In the genomic region with DNA sequence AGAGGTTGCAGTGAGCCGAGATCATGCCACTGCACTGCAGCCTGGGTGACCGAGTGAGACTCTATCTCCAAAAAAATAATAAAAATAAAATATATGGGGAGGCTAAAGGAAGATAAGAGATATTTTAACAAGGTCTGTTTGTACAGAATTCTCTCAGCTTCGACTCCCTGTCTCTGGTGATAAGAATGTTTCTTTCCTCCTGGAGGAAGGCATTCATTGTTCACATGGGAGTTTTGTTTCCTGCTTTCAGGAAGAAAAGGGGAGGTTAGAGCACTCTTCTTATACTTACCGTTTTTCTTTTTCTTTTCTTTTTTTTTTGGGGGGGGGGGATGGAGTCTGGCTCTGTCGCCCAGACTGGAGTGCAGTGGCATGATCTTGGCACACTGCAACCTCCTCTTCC, we compare ENCODE assay signal across 1 cellular context.
TF ChIP-seq lines count a peak whose summit lies in the region.

No MANE protein-coding gene starts in this region.

TF ChIP-seq in K562, 482 proteins besides CTCF, POLR2A, EP300 and RAD21:
- no peak for TF ChIP-seq MYNN (IDR thresholded peaks at IDR 0.05)
- TF ChIP-seq MYNN (CRISPR knock-in tag; IDR thresholded peaks at IDR 0.05), result no peak
- TF ChIP-seq TRIM24 (IDR thresholded peaks at IDR 0.05), result no peak
- TF ChIP-seq, protein P1, sequence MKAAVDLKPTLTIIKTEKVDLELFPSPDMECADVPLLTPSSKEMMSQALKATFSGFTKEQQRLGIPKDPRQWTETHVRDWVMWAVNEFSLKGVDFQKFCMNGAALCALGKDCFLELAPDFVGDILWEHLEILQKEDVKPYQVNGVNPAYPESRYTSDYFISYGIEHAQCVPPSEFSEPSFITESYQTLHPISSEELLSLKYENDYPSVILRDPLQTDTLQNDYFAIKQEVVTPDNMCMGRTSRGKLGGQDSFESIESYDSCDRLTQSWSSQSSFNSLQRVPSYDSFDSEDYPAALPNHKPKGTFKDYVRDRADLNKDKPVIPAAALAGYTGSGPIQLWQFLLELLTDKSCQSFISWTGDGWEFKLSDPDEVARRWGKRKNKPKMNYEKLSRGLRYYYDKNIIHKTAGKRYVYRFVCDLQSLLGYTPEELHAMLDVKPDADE (conservative IDR thresholded peaks at IDR 0.05; ENCODE audit: control insufficient read depth, low read depth, low read length), result no peak
- TF ChIP-seq, protein P2, sequence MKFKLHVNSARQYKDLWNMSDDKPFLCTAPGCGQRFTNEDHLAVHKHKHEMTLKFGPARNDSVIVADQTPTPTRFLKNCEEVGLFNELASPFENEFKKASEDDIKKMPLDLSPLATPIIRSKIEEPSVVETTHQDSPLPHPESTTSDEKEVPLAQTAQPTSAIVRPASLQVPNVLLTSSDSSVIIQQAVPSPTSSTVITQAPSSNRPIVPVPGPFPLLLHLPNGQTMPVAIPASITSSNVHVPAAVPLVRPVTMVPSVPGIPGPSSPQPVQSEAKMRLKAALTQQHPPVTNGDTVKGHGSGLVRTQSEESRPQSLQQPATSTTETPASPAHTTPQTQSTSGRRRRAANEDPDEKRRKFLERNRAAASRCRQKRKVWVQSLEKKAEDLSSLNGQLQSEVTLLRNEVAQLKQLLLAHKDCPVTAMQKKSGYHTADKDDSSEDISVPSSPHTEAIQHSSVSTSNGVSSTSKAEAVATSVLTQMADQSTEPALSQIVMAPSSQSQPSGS (CRISPR knock-in tag; IDR thresholded peaks at IDR 0.05), result no peak
- TF ChIP-seq, protein P3, sequence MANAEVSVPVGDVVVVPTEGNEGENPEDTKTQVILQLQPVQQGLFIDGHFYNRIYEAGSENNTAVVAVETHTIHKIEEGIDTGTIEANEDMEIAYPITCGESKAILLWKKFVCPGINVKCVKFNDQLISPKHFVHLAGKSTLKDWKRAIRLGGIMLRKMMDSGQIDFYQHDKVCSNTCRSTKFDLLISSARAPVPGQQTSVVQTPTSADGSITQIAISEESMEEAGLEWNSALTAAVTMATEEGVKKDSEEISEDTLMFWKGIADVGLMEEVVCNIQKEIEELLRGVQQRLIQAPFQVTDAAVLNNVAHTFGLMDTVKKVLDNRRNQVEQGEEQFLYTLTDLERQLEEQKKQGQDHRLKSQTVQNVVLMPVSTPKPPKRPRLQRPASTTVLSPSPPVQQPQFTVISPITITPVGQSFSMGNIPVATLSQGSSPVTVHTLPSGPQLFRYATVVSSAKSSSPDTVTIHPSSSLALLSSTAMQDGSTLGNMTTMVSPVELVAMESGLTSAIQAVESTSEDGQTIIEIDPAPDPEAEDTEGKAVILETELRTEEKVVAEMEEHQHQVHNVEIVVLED (CRISPR knock-in tag; IDR thresholded peaks at IDR 0.05), result no peak
- TF ChIP-seq COPS2 (conservative IDR thresholded peaks at IDR 0.05), result no peak
- TF ChIP-seq, protein P4, sequence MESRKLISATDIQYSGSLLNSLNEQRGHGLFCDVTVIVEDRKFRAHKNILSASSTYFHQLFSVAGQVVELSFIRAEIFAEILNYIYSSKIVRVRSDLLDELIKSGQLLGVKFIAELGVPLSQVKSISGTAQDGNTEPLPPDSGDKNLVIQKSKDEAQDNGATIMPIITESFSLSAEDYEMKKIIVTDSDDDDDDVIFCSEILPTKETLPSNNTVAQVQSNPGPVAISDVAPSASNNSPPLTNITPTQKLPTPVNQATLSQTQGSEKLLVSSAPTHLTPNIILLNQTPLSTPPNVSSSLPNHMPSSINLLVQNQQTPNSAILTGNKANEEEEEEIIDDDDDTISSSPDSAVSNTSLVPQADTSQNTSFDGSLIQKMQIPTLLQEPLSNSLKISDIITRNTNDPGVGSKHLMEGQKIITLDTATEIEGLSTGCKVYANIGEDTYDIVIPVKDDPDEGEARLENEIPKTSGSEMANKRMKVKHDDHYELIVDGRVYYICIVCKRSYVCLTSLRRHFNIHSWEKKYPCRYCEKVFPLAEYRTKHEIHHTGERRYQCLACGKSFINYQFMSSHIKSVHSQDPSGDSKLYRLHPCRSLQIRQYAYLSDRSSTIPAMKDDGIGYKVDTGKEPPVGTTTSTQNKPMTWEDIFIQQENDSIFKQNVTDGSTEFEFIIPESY (CRISPR knock-in tag; IDR thresholded peaks at IDR 0.05), result no peak
- TF ChIP-seq BDP1 (IDR thresholded peaks at IDR 0.05; ENCODE audit: insufficient read depth, insufficient read length), result no peak
- no peak for TF ChIP-seq STAT5A (IDR thresholded peaks at IDR 0.05; ENCODE audit: borderline replicate concordance, low read length)
